Comparison of ENCODE assay signal across 8 cellular contexts in the genomic region with DNA sequence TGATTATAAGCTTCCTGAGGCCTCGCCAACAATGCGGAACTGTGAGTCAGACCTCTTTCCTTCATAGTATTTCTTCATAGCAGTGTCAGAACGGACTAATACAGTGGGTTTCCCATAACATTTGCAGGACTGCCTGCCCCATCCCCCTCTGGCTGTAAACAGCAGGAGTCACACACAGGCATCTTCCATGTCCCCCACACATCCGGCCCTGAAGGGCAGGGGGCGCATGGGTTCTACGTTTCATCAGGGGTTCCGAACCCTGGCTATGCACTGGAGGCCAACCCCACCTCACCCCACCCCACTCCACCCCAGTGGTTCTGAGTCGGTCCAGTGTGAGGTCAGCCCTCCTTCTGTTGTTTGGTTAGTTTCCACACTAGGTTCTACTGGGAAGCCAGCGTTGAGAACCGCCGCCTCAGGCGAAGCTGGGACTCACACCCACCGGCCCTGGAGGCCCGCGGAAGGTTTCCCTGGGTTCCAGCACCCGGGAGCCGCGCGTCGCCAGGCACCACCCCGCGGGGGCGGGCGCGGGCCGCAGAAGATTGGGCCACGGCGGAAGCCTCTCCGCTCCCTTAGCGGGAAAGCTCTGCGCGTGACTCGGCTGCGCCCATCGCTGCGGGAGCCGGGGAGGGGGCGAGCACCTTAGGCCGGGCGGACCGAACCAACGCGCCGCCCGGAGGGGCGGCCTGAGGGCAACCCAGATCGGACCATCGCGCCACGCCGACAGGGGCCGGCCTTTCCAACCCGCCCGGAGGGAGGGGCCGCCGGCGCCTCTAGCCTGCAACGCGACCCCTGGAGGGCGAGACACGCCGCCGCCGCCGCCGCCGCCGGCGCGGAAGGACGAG. TPM values are rescaled to one million over a fixed set of nuclear protein-coding genes. Genes with fewer than 3 reads are reported as not detected.
DNase-seq lines count a peak whose midpoint lies in the region; ATAC-seq and TF ChIP-seq lines count a peak whose summit lies in the region.

A gene with protein sequence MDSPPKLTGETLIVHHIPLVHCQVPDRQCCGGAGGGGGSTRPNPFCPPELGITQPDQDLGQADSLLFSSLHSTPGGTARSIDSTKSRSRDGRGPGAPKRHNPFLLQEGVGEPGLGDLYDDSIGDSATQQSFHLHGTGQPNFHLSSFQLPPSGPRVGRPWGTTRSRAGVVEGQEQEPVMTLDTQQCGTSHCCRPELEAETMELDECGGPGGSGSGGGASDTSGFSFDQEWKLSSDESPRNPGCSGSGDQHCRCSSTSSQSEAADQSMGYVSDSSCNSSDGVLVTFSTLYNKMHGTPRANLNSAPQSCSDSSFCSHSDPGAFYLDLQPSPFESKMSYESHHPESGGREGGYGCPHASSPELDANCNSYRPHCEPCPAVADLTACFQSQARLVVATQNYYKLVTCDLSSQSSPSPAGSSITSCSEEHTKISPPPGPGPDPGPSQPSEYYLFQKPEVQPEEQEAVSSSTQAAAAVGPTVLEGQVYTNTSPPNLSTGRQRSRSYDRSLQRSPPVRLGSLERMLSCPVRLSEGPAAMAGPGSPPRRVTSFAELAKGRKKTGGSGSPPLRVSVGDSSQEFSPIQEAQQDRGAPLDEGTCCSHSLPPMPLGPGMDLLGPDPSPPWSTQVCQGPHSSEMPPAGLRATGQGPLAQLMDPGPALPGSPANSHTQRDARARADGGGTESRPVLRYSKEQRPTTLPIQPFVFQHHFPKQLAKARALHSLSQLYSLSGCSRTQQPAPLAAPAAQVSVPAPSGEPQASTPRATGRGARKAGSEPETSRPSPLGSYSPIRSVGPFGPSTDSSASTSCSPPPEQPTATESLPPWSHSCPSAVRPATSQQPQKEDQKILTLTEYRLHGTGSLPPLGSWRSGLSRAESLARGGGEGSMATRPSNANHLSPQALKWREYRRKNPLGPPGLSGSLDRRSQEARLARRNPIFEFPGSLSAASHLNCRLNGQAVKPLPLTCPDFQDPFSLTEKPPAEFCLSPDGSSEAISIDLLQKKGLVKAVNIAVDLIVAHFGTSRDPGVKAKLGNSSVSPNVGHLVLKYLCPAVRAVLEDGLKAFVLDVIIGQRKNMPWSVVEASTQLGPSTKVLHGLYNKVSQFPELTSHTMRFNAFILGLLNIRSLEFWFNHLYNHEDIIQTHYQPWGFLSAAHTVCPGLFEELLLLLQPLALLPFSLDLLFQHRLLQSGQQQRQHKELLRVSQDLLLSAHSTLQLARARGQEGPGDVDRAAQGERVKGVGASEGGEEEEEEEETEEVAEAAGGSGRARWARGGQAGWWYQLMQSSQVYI (N-terminal part only) (plus strand): TSS at position 799 of the 842 bp plus-strand sequence. CDS start 56,411 bp downstream, outside the sequence.

- peak within 1 kb of the TSS; percentile 71 for H3K4me3 Mint-ChIP-seq in activated CD4-positive, alpha-beta memory T cell treated with anti-CD3 and anti-CD28 coated beads, Interleukin-2, amount 10 ng/mL, durations not matched to agents 7 days and 5 days
- peak within 1 kb of the TSS; percentile 74 to 83 for H3K4me3 Mint-ChIP-seq in effector memory CD8-positive, alpha-beta T cell

- peaks cover 24% of the 10 kb centered on the region for H3K4me1 Mint-ChIP-seq in activated CD4-positive, alpha-beta memory T cell treated with anti-CD3 and anti-CD28 coated beads, Interleukin-2, amount 10 ng/mL, durations not matched to agents 7 days and 5 days
- peaks cover 8 to 9% of the 10 kb centered on the region in 2 donors for H3K4me1 Mint-ChIP-seq in effector memory CD8-positive, alpha-beta T cell (ENCODE audit: low read depth in 2 of 2)

- peaks cover 31% of the 10 kb centered on the region for H3K27me3 Mint-ChIP-seq in activated CD4-positive, alpha-beta memory T cell treated with anti-CD3 and anti-CD28 coated beads, Interleukin-2, amount 10 ng/mL, durations not matched to agents 7 days and 5 days
- peaks cover 37 to 52% of the 10 kb centered on the region in 2 donors for H3K27me3 Mint-ChIP-seq in effector memory CD8-positive, alpha-beta T cell

- no peak for TF ChIP-seq POLR2A in lower leg skin (IDR thresholded peaks at IDR 0.05)

- H3K9me3 Mint-ChIP-seq in activated CD4-positive, alpha-beta memory T cell treated with anti-CD3 and anti-CD28 coated beads, Interleukin-2, amount 10 ng/mL, durations not matched to agents 7 days and 5 days: no peaks in the 10 kb centered on the region
- H3K9me3 Mint-ChIP-seq in effector memory CD8-positive, alpha-beta T cell: no peaks in the 10 kb centered on the region

- H3K9me3 ChIP-seq in HEK293 (ENCODE audit: control insufficient read depth, insufficient read depth, low read depth, low read length): no peaks in the 10 kb centered on the region

- peak within 1 kb of the TSS; percentile 61 for H3K4me3 ChIP-seq in HEK293 (ENCODE audit: low read depth, low read length)
- peak within 1 kb of the TSS; percentile 59 for H3K4me3 ChIP-seq in lower leg skin (ENCODE audit: low read depth, poor library complexity, severe bottlenecking)

- ATAC-seq in effector memory CD8-positive, alpha-beta T cell (replicated peaks): peak; percentile 72
- ATAC-seq in GM18517 (IDR thresholded peaks at IDR 0.05; ENCODE audit: unreplicated experiment): no peak

- intact Hi-C loops in lower leg skin (cut with DNase I; ENCODE audit: low total_unique reads): loop anchor here (5.0 kb wide), 1 partner anchor 58 kb away; no protein-coding TSS in a partner anchor

- DNase-seq in CD1c-positive myeloid dendritic cell (ENCODE audit: extremely low spot score) (peak; percentile 88), NCI-H510A (lab: John Stamatoyannopoulos, UW) (peak; percentile 69), lower leg skin (ENCODE audit: low spot score in 2 of 2) (peak; percentile 65 to 95)
- DNase-seq in activated CD4-positive, alpha-beta memory T cell treated with anti-CD3 and anti-CD28 coated beads, Interleukin-2, amount 10 ng/mL, durations not matched to agents 7 days and 5 days: peak; percentile 47
- peak in 2 of 3 experiments; percentile 4 to 16 for DNase-seq in effector memory CD8-positive, alpha-beta T cell
- DNase-seq in stimulated activated CD4-positive, alpha-beta T cell treated with anti-CD3 and anti-CD28 coated beads, Interleukin-4, amount 100 ng/mL, for 1 hour: peak; percentile 47

- CTCF ChIA-PET in HEK293 (lab: Yijun Ruan, JAX): interaction anchor here (0.6 to 1.6 kb wide), 17 partner anchors 10 to 374 kb away, joined by 3 to 37 read pairs (median 5); a partner anchor contains a TSS
- CTCF ChIA-PET in activated CD4-positive, alpha-beta memory T cell treated with anti-CD3 and anti-CD28 coated beads, Interleukin-2, amount 10 ng/mL, durations not matched to agents 7 days and 5 days (lab: Charles Lee): interaction anchor here (0.6 to 1.0 kb wide), 2 partner anchors 64 to 407 kb away, joined by 3 read pairs; no protein-coding TSS in a partner anchor

- H3K27ac Mint-ChIP-seq in activated CD4-positive, alpha-beta memory T cell treated with anti-CD3 and anti-CD28 coated beads, Interleukin-2, amount 10 ng/mL, durations not matched to agents 7 days and 5 days: no peak within 1 kb of the TSS
- H3K27ac Mint-ChIP-seq in effector memory CD8-positive, alpha-beta T cell: peak within 1 kb of the TSS in 1 of 2 donors; percentile 66

- H3K36me3 ChIP-seq in HEK293 (ENCODE audit: control insufficient read depth in 2 of 2, insufficient read depth in 1 of 2, low read length in 2 of 2): no peaks in the 10 kb centered on the region

- 2% methylated on average over 23 to 40 of the region's 71 CpGs for WGBS in lower leg skin, 2 donors

- TF ChIP-seq CTCF in HEK293 (tag by site-specific recombination; IDR thresholded peaks at IDR 0.05) (peak; percentile 47), lower leg skin (IDR thresholded peaks at IDR 0.05) (no peak)

- peak within 1 kb of the TSS; percentile 58 for H3K27ac ChIP-seq in HEK293 (ENCODE audit: extremely low read depth, low read depth, low read length)

- H3K36me3 Mint-ChIP-seq in activated CD4-positive, alpha-beta memory T cell treated with anti-CD3 and anti-CD28 coated beads, Interleukin-2, amount 10 ng/mL, durations not matched to agents 7 days and 5 days (ENCODE audit: low read depth): no peaks in the 10 kb centered on the region
- no peaks in the 10 kb centered on the region for H3K36me3 Mint-ChIP-seq in effector memory CD8-positive, alpha-beta T cell (ENCODE audit: insufficient read depth)

- peaks cover 3% of the 10 kb centered on the region; the same call in 1 of the 2 replicates for H3K4me1 ChIP-seq in HEK293 (ENCODE audit: control insufficient read depth, insufficient read depth, low read length)

- POLR2A ChIA-PET in HEK293 (lab: Yijun Ruan, JAX): interaction anchor here (0.6 to 1.2 kb wide), 4 partner anchors 17 to 374 kb away, joined by 3 to 6 read pairs (median 4); a partner anchor contains a TSS
- POLR2A ChIA-PET in activated CD4-positive, alpha-beta memory T cell treated with anti-CD3 and anti-CD28 coated beads, Interleukin-2, amount 10 ng/mL, durations not matched to agents 7 days and 5 days (lab: Charles Lee): no interaction called here

TF ChIP-seq in HEK293, 187 proteins besides CTCF, POLR2A, EP300 and RAD21 (continues in another document):
- TF ChIP-seq, protein P1, sequence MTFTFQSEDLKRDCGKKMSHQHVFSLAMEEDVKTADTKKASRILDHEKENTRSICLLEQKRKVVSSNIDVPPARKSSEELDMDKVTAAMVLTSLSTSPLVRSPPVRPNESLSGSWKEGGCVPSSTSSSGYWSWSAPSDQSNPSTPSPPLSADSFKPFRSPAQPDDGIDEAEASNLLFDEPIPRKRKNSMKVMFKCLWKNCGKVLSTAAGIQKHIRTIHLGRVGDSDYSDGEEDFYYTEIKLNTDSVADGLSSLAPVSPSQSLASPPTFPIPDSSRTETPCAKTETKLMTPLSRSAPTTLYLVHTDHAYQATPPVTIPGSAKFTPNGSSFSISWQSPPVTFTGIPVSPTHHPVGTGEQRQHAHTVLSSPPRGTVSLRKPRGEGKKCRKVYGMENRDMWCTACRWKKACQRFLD (tag by site-specific recombination; IDR thresholded peaks at IDR 0.05): no peak

RNA-seq across cellular contexts. Expression of the gene that starts here (rescaled TPM):
- 1 to 10 TPM; 1.2 to 1.4 TPM for total RNA-seq in activated CD4-positive, alpha-beta memory T cell treated with anti-CD3 and anti-CD28 coated beads, Interleukin-2, amount 10 ng/mL, durations not matched to agents 7 days and 5 days
- total RNA-seq in lower leg skin: 10 to 100 TPM; 18.5 to 32.0 (median 30.1) TPM

Comparison
In these comparisons a context has a peak if more than half of its experiments do, and no peak if none do; other contexts are left out.
1. RNA of the gene that starts here (total RNA-seq): 18.5 to 32.0 TPM in lower leg skin; 1.2 to 1.4 TPM in activated CD4-positive, alpha-beta memory T cell treated with anti-CD3 and anti-CD28 coated beads, Interleukin-2, amount 10 ng/mL, durations not matched to agents 7 days and 5 days; every median in the first group is over 4 times any median in the second.
2. DNase-seq: peak in every context shown above with its lines; median percentile 88 in CD1c-positive myeloid dendritic cell; 80 in lower leg skin; 69 in NCI-H510A; 47 in activated CD4-positive, alpha-beta memory T cell treated with anti-CD3 and anti-CD28 coated beads, Interleukin-2, amount 10 ng/mL, durations not matched to agents 7 days and 5 days; 47 in stimulated activated CD4-positive, alpha-beta T cell treated with anti-CD3 and anti-CD28 coated beads, Interleukin-4, amount 100 ng/mL, for 1 hour; 10 in effector memory CD8-positive, alpha-beta T cell.